ENCODE assay signal across 8 cellular contexts in the genomic region with DNA sequence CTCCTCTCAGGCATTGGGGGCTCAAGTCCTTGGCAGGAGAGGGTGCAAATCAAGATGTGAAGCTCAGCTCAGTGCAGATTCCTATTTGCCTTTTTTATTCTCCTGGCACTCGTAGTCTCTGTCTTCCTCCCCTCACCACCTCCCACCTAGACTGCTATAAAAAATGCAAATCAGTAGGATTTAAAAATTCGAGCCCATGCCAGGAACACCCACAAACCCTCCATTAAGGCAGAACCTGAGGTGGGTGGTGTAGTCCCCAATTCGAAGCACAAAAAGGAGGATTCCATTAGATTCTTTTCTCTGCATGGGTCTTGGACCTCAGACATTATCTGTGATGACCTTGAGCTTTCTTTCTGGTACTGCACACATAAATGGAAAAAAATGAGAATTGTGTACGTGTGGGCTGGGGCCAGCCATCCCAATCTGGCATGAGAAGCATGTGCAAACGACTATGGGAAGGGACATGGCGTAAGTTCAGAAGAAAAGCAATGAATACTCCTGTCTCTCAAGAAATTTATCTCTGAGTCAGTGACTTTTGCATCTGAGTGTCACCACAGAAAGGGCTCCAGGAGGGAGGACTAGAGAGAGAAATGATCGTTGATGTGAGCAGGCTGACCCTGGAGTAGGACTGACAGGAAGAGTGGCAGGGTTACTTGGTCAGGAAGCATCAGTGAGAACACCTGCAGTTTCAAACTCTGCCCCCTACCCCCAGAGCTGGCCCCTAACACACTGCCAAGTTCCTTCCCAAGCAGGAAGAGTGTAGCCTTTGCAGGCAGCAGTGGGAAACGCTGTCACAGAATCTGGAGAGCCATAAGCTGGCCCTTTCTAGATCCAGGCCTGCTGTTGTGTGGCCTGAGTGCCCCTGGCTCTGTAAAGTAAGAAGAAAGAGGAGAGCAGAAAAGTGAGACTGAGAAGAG. TPM values are rescaled to one million over a fixed set of nuclear protein-coding genes. Genes with fewer than 3 reads are reported as not detected.
DNase-seq lines count a peak whose midpoint lies in the region; ATAC-seq lines count a peak whose summit lies in the region.

No MANE protein-coding gene starts in this region.

- CTCF ChIA-PET in activated CD8-positive, alpha-beta T cell treated with anti-CD3 and anti-CD28 coated beads, Interleukin-2, amount 10 ng/mL, durations not matched to agents 7 days and 5 days (lab: Charles Lee): interaction anchor here (0.9 to 6.7 kb wide), 10 partner anchors 10 to 229 kb away, joined by 3 to 45 read pairs (median 4); partner anchors contain the start of gene DDX20

- POLR2A ChIA-PET in activated CD8-positive, alpha-beta T cell treated with anti-CD3 and anti-CD28 coated beads, Interleukin-2, amount 10 ng/mL, durations not matched to agents 7 days and 5 days (lab: Charles Lee): interaction anchor here (0.5 to 2.4 kb wide), 6 partner anchors 10 to 230 kb away, joined by 3 to 12 read pairs (median 4); no protein-coding TSS in a partner anchor

- H3K27ac ChIP-seq in iPS-20b (ENCODE audit: low read length) (no peak overlapping the region), stomach smooth muscle (ENCODE audit: low read length) (peak overlapping the region; percentile 96)

- H3K27me3 ChIP-seq in iPS-20b (ENCODE audit: insufficient read depth, low read length) (peaks cover 37% of the 10 kb centered on the region), stomach smooth muscle (ENCODE audit: control insufficient read depth in 1 of 2, insufficient read depth in 2 of 2, low read length in 2 of 2) (no peaks in the 10 kb centered on the region)

- no peaks in the 10 kb centered on the region for H3K36me3 ChIP-seq in iPS-20b (ENCODE audit: insufficient read depth, low read depth, low read length)
- H3K36me3 ChIP-seq in stomach smooth muscle (ENCODE audit: control insufficient read depth in 2 of 2, insufficient read depth in 2 of 2, low read length in 2 of 2): no peaks in the 10 kb centered on the region

- H3K4me3 ChIP-seq in iPS-20b (ENCODE audit: low read length): peak overlapping the region; percentile 84
- peak overlapping the region; percentile 86 to 89 for H3K4me3 ChIP-seq in stomach smooth muscle (ENCODE audit: low read length in 2 of 2)

- DNase-seq in T-helper 1 cell: no peak
- DNase-seq in activated CD8-positive, alpha-beta T cell treated with anti-CD3 and anti-CD28 coated beads, Interleukin-2, amount 10 ng/mL, durations not matched to agents 7 days and 5 days: no peak
- DNase-seq in AG20443 (ENCODE audit: low spot score): no peak
- no peak for DNase-seq in mucosa of gallbladder (ENCODE audit: low spot score)

- peaks cover 20% of the 10 kb centered on the region for H3K4me1 Mint-ChIP-seq in T-helper 1 cell treated with Interleukin-12 subunit alpha and Interleukin-12 subunit beta and Interleukin-4 antibody, amounts not matched to agents 30 μg/mL and 1 μg/mL, for 36 hours (ENCODE audit: low read depth)
- peaks cover 25% of the 10 kb centered on the region for H3K4me1 Mint-ChIP-seq in activated CD8-positive, alpha-beta T cell treated with anti-CD3 and anti-CD28 coated beads, Interleukin-2, amount 10 ng/mL, durations not matched to agents 7 days and 5 days (ENCODE audit: low read depth)

- H3K4me1 ChIP-seq in iPS-20b (ENCODE audit: insufficient read depth, low read length) (peaks cover 30% of the 10 kb centered on the region), stomach smooth muscle (ENCODE audit: control insufficient read depth, insufficient read depth, low read length) (peaks cover 79% of the 10 kb centered on the region)

- no peaks in the 10 kb centered on the region for H3K9me3 Mint-ChIP-seq in T-helper 1 cell treated with Interleukin-12 subunit alpha and Interleukin-12 subunit beta and Interleukin-4 antibody, amounts not matched to agents 30 μg/mL and 1 μg/mL, for 36 hours
- H3K9me3 Mint-ChIP-seq in activated CD8-positive, alpha-beta T cell treated with anti-CD3 and anti-CD28 coated beads, Interleukin-2, amount 10 ng/mL, durations not matched to agents 7 days and 5 days (ENCODE audit: insufficient read depth): no peaks in the 10 kb centered on the region

- no peak for ATAC-seq in activated CD8-positive, alpha-beta T cell treated with anti-CD3 and anti-CD28 coated beads, Interleukin-2, amount 10 ng/mL, durations not matched to agents 7 days and 5 days
- ATAC-seq in GM21423 (IDR thresholded peaks at IDR 0.05; ENCODE audit: unreplicated experiment): no peak

- H3K36me3 Mint-ChIP-seq in T-helper 1 cell treated with Interleukin-12 subunit alpha and Interleukin-12 subunit beta and Interleukin-4 antibody, amounts not matched to agents 30 μg/mL and 1 μg/mL, for 36 hours (ENCODE audit: low read depth): no peaks in the 10 kb centered on the region
- H3K36me3 Mint-ChIP-seq in activated CD8-positive, alpha-beta T cell treated with anti-CD3 and anti-CD28 coated beads, Interleukin-2, amount 10 ng/mL, durations not matched to agents 7 days and 5 days (ENCODE audit: low read depth): no peaks in the 10 kb centered on the region

- no peak overlapping the region for H3K27ac Mint-ChIP-seq in T-helper 1 cell treated with Interleukin-12 subunit alpha and Interleukin-12 subunit beta and Interleukin-4 antibody, amounts not matched to agents 30 μg/mL and 1 μg/mL, for 36 hours
- H3K27ac Mint-ChIP-seq in activated CD8-positive, alpha-beta T cell treated with anti-CD3 and anti-CD28 coated beads, Interleukin-2, amount 10 ng/mL, durations not matched to agents 7 days and 5 days: peak overlapping the region; percentile 14

- H3K4me3 Mint-ChIP-seq in T-helper 1 cell treated with Interleukin-12 subunit alpha and Interleukin-12 subunit beta and Interleukin-4 antibody, amounts not matched to agents 30 μg/mL and 1 μg/mL, for 36 hours: peak overlapping the region; percentile 73
- peak overlapping the region; percentile 80 for H3K4me3 Mint-ChIP-seq in activated CD8-positive, alpha-beta T cell treated with anti-CD3 and anti-CD28 coated beads, Interleukin-2, amount 10 ng/mL, durations not matched to agents 7 days and 5 days

- H3K9ac ChIP-seq in iPS-20b (ENCODE audit: low read depth, low read length): peak overlapping the region; percentile 65; the same call in 1 of the 2 replicates
- peak overlapping the region; percentile 69 to 81 for H3K9ac ChIP-seq in stomach smooth muscle (ENCODE audit: low read length in 2 of 2)

- H3K9me3 ChIP-seq in iPS-20b (ENCODE audit: insufficient read depth, low read depth, low read length) (no peaks in the 10 kb centered on the region), stomach smooth muscle (ENCODE audit: control insufficient read depth in 2 of 2, low read length in 2 of 2) (no peaks in the 10 kb centered on the region)

- H3K27me3 Mint-ChIP-seq in T-helper 1 cell treated with Interleukin-12 subunit alpha and Interleukin-12 subunit beta and Interleukin-4 antibody, amounts not matched to agents 30 μg/mL and 1 μg/mL, for 36 hours (ENCODE audit: low read depth): peaks cover 50% of the 10 kb centered on the region
- H3K27me3 Mint-ChIP-seq in activated CD8-positive, alpha-beta T cell treated with anti-CD3 and anti-CD28 coated beads, Interleukin-2, amount 10 ng/mL, durations not matched to agents 7 days and 5 days (ENCODE audit: low read depth): peaks cover 41% of the 10 kb centered on the region

RNA-seq across cellular contexts. Expression of gene INKA2, which starts 1.7 kb away (rescaled TPM):
- total RNA-seq in activated CD8-positive, alpha-beta T cell treated with anti-CD3 and anti-CD28 coated beads, Interleukin-2, amount 10 ng/mL, durations not matched to agents 7 days and 5 days: 1 to 10 TPM; 4.1 to 4.3 TPM
- 4.9 TPM for total RNA-seq in mucosa of gallbladder

RNA-seq across cellular contexts. Expression of gene DDX20, which starts 18.2 kb away (rescaled TPM):
- total RNA-seq in activated CD8-positive, alpha-beta T cell treated with anti-CD3 and anti-CD28 coated beads, Interleukin-2, amount 10 ng/mL, durations not matched to agents 7 days and 5 days: 10 to 100 TPM; 18.1 to 18.9 TPM
- 8.4 TPM for total RNA-seq in mucosa of gallbladder
